ENCODE assay signal across 13 cellular contexts in the genomic region with DNA sequence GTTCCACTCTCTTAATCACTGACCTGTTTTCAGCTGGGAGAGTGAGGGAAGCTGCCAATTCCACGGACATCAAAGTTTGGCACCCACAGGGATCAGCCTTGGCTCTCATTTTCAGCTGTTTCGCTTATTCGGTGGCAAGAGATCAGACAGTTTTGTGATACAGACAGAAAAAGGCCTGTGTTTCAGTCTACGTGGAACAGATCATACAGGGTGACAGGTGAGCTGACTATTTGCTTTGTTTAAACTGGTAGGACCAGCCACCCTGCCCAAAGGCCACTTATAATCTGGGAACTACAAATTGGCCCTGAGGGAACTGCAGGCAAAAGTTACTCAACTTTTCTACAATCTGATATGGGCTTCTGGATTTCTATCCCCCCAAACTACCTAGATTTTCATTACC.
DNase-seq lines count a peak whose midpoint lies in the region; ATAC-seq and TF ChIP-seq lines count a peak whose summit lies in the region.
"Had no signal": no experiment of that assay in that cellular context is flagged by ENCODE, and none has a peak within 500 bp of the region (broad histone marks: within the 10 kb centered on the region; RNA-seq: fewer than 3 reads in every experiment).

No MANE protein-coding gene starts in this region.

- intact Hi-C loops in PC-3 (cut with micrococcal nuclease) = no loop called here
- intact Hi-C loops in esophagus muscularis mucosa (cut with DNase I) = no loop called here

- no peak overlapping the region for H2AFZ ChIP-seq in PC-3 (ENCODE audit: low read length)
- H2AFZ ChIP-seq: GM23338 had no signal

- no peak for TF ChIP-seq EP300 in esophagus muscularis mucosa (IDR thresholded peaks at IDR 0.05)

- H3K27ac ChIP-seq in C4-2B (peak overlapping the region; percentile 8; the same call in 1 of the 2 replicates), PC-3 (ENCODE audit: low read length) (no peak overlapping the region), esophagus muscularis mucosa (replicated peaks in 1 of 4) (no peak overlapping the region), substantia nigra (ENCODE audit: low read depth, low read length, poor library complexity, severe bottlenecking) (no peak overlapping the region), foreskin keratinocyte (no peak overlapping the region)
- H3K27ac ChIP-seq: A549 had no signal

- no TSS peak for BruUV-seq in PC-3 (replicated peaks; lab: Mats Ljungman, UMichigan)

- H3F3A ChIP-seq in PC-3 (ENCODE audit: low read length, unreplicated experiment) = no peaks in the 10 kb centered on the region

- H3K27ac Mint-ChIP-seq in progenitor cell of endocrine pancreas = peak overlapping the region; percentile 62
- H3K27ac Mint-ChIP-seq: CD8-positive, alpha-beta memory T cell; GM23338 had no signal

- TF ChIP-seq POLR2A in esophagus muscularis mucosa (IDR thresholded peaks at IDR 0.05; ENCODE audit: low read depth) = no peak

- ATAC-seq in PC-3 = no peak; the same call in 1 of the 2 replicates
- ATAC-seq in foreskin keratinocyte = no peak
- ATAC-seq: A549, GM23338 had no signal

- no peaks in the 10 kb centered on the region for H3K9me2 ChIP-seq in PC-3 (replicated peaks; ENCODE audit: low read length)

- POLR2A ChIA-PET in PC-3 (lab: Charles Lee; ENCODE audit: unreplicated experiment) = no interaction called here

- no peaks in the 10 kb centered on the region for H3K27me3 ChIP-seq in PC-3 (ENCODE audit: low read length)
- no peaks in the 10 kb centered on the region for H3K27me3 ChIP-seq in esophagus muscularis mucosa
- peaks cover 19% of the 10 kb centered on the region for H3K27me3 ChIP-seq in foreskin keratinocyte

- TF ChIP-seq CTCF in C4-2B (conservative IDR thresholded peaks at IDR 0.05) (no peak), PC-3 (conservative IDR thresholded peaks at IDR 0.05; ENCODE audit: low read depth, low read length) (no peak), esophagus muscularis mucosa (IDR thresholded peaks at IDR 0.05) (no peak), progenitor cell of endocrine pancreas (IDR thresholded peaks at IDR 0.05; ENCODE audit: unreplicated experiment) (no peak), foreskin keratinocyte (conservative IDR thresholded peaks at IDR 0.05) (no peak)

- H3K4me3 ChIP-seq in PC-3 (ENCODE audit: low read length) (no peak overlapping the region), esophagus muscularis mucosa (no peak overlapping the region)
- H3K4me3 ChIP-seq: A549, GM23338 had no signal

- CTCF ChIA-PET in PC-3 (lab: Charles Lee) = no interaction called here

- no peaks in the 10 kb centered on the region for H3K79me2 ChIP-seq in PC-3 (ENCODE audit: low read length)

- DNase-seq in PC-3 (peak; percentile 11), esophagus muscularis mucosa (ENCODE audit: extremely low spot score) (peak; percentile 66), progenitor cell of endocrine pancreas (ENCODE audit: low spot score, unreplicated experiment) (no peak), substantia nigra (lab: John Stamatoyannopoulos, UW) (no peak), foreskin keratinocyte (no peak)
- DNase-seq: Caco-2; CD8-positive, alpha-beta memory T cell; DND-41; GDM1; H7 had no signal

- H3K9ac ChIP-seq in PC-3 (ENCODE audit: low read length) = no peak overlapping the region

- no peak overlapping the region for H3K4me2 ChIP-seq in PC-3 (ENCODE audit: low read length)
- H3K4me2 ChIP-seq: A549, GM23338 had no signal

- no peaks in the 10 kb centered on the region for H3K27me3 Mint-ChIP-seq in progenitor cell of endocrine pancreas

- H3K4me3 Mint-ChIP-seq in progenitor cell of endocrine pancreas (ENCODE audit: low read depth) = no peak overlapping the region
- H3K4me3 Mint-ChIP-seq: CD8-positive, alpha-beta memory T cell; GM23338 had no signal

- peaks cover 18% of the 10 kb centered on the region for H3K4me1 Mint-ChIP-seq in progenitor cell of endocrine pancreas (ENCODE audit: low read depth)
- H3K4me1 Mint-ChIP-seq: CD8-positive, alpha-beta memory T cell; GM23338 had no signal

- H3K9me3 Mint-ChIP-seq in progenitor cell of endocrine pancreas (ENCODE audit: low read depth) = no peaks in the 10 kb centered on the region
- H3K9me3 Mint-ChIP-seq: GM23338 had no signal

- no peaks in the 10 kb centered on the region for H4K20me1 ChIP-seq in PC-3 (ENCODE audit: low read length)

- H3K36me3 ChIP-seq in PC-3 (ENCODE audit: low read depth, low read length) (no peaks in the 10 kb centered on the region), esophagus muscularis mucosa (no peaks in the 10 kb centered on the region)

- no peaks in the 10 kb centered on the region for H3K4me1 ChIP-seq in PC-3 (ENCODE audit: insufficient read depth, low read length)
- no peaks in the 10 kb centered on the region for H3K4me1 ChIP-seq in esophagus muscularis mucosa
- no peaks in the 10 kb centered on the region for H3K4me1 ChIP-seq in foreskin keratinocyte
- H3K4me1 ChIP-seq: A549 had no signal

- 76% methylated on average over 4 of the region's 4 CpGs for WGBS in esophagus muscularis mucosa

- H3K9me3 ChIP-seq in PC-3 (ENCODE audit: low read length) (no peaks in the 10 kb centered on the region), esophagus muscularis mucosa (no peaks in the 10 kb centered on the region)
- H3K9me3 ChIP-seq: A549, Caco-2 had no signal

- no peaks in the 10 kb centered on the region for H3K36me3 Mint-ChIP-seq in progenitor cell of endocrine pancreas (ENCODE audit: insufficient read depth)
- H3K36me3 Mint-ChIP-seq: CD8-positive, alpha-beta memory T cell had no signal

Comparison
In these comparisons a context has a peak if more than half of its experiments do, and no peak if none do; other contexts are left out.
1. DNase-seq: peak in PC-3 (single experiment) and esophagus muscularis mucosa (single experiment); none in progenitor cell of endocrine pancreas (single experiment), substantia nigra (0 of 49) and foreskin keratinocyte (0 of 2).